In genomic region chr12:49368240-49368600, GRCh38 we compare ENCODE assay signal across 8 cellular contexts. TPM values are rescaled to one million over a fixed set of nuclear protein-coding genes. Genes with fewer than 3 reads are reported as not detected.
DNase-seq lines count a peak whose midpoint lies in the region; ATAC-seq, FAIRE-seq and TF ChIP-seq lines count a peak whose summit lies in the region.

No MANE protein-coding gene starts in this region.

- peaks cover 21% of the 10 kb centered on the region for H3K4me1 Mint-ChIP-seq in stimulated activated effector memory CD8-positive, alpha-beta T cell treated with anti-CD3 and anti-CD28 coated beads, Interleukin-12 subunit alpha, Interleukin-12 subunit beta, amount 100 ng/mL, for 72 hours

- no peaks in the 10 kb centered on the region for H3K9me3 ChIP-seq in gastroesophageal sphincter

- FAIRE-seq in RCC 7860 (lab: Jason Lieb, UNC) = no peak

- no peak for TF ChIP-seq POLR2A in gastroesophageal sphincter (IDR thresholded peaks at IDR 0.05)

- peak overlapping the region in 3 of 4 donors; percentile 94 to 98 (median 96) for H3K27ac ChIP-seq in gastroesophageal sphincter

- H3K36me3 Mint-ChIP-seq in stimulated activated effector memory CD8-positive, alpha-beta T cell treated with anti-CD3 and anti-CD28 coated beads, Interleukin-12 subunit alpha, Interleukin-12 subunit beta, amount 100 ng/mL, for 72 hours = peaks cover 9% of the 10 kb centered on the region

- peak; percentile 45 for DNase-seq in NCI-H526 treated with DMSO at 0.1 percent for 48 hours (lab: John Stamatoyannopoulos, UW)
- no peak for DNase-seq in NCI-H526 (lab: John Stamatoyannopoulos, UW)
- DNase-seq in stimulated activated effector memory CD8-positive, alpha-beta T cell treated with anti-CD3 and anti-CD28 coated beads, Interleukin-12 subunit alpha, Interleukin-12 subunit beta, amount 100 ng/mL, for 72 hours (ENCODE audit: low spot score in 2 of 2) = no peak
- DNase-seq in CD1c-positive myeloid dendritic cell (ENCODE audit: extremely low spot score) = no peak
- no peak for DNase-seq in RCC 7860 (ENCODE audit: low spot score)
- DNase-seq in left lobe of liver (ENCODE audit: low spot score) = no peak

- TF ChIP-seq EP300 in gastroesophageal sphincter (IDR thresholded peaks at IDR 0.05) = no peak

- H3K4me3 ChIP-seq in WI38 (ENCODE audit: low read depth, low read length) (peak overlapping the region; percentile 84), gastroesophageal sphincter (peak overlapping the region; percentile 64 to 90)

- peak overlapping the region; percentile 97 for H3K27ac Mint-ChIP-seq in stimulated activated effector memory CD8-positive, alpha-beta T cell treated with anti-CD3 and anti-CD28 coated beads, Interleukin-12 subunit alpha, Interleukin-12 subunit beta, amount 100 ng/mL, for 72 hours

- no peaks in the 10 kb centered on the region for H3K9me3 Mint-ChIP-seq in stimulated activated effector memory CD8-positive, alpha-beta T cell treated with anti-CD3 and anti-CD28 coated beads, Interleukin-12 subunit alpha, Interleukin-12 subunit beta, amount 100 ng/mL, for 72 hours

- ATAC-seq in gastroesophageal sphincter (no peak), left lobe of liver (no peak)
- ATAC-seq in stimulated activated effector memory CD8-positive, alpha-beta T cell treated with anti-CD3 and anti-CD28 coated beads, Interleukin-12 subunit alpha, Interleukin-12 subunit beta, amount 100 ng/mL, for 72 hours = no peak

- peaks cover 0 to 3% of the 10 kb centered on the region in 2 donors for H3K36me3 ChIP-seq in gastroesophageal sphincter

- WGBS in gastroesophageal sphincter (ENCODE audit: low coverage in 1 of 2), 2 donors = 7 to 15% methylated on average over 3 of the region's 3 CpGs

- H3K4me3 Mint-ChIP-seq in stimulated activated effector memory CD8-positive, alpha-beta T cell treated with anti-CD3 and anti-CD28 coated beads, Interleukin-12 subunit alpha, Interleukin-12 subunit beta, amount 100 ng/mL, for 72 hours = peak overlapping the region; percentile 72

- TF ChIP-seq CTCF in WI38 (IDR thresholded peaks at IDR 0.05; ENCODE audit: low read depth, low read length) = no peak
- no peak for TF ChIP-seq CTCF in gastroesophageal sphincter (IDR thresholded peaks at IDR 0.05)

- H3K4me1 ChIP-seq in gastroesophageal sphincter = peaks cover 0 to 34% (median 13%) of the 10 kb centered on the region in 3 donors

- no peaks in the 10 kb centered on the region for H3K27me3 ChIP-seq in gastroesophageal sphincter

RNA-seq across cellular contexts. Expression of gene SPATS2, which starts 1.0 kb away (rescaled TPM):
- total RNA-seq in gastroesophageal sphincter (10 to 100 TPM in 2 of 4 donors, 1 to 10 TPM in 2; 8.6 to 17.8 (median 9.5) TPM), left lobe of liver (5.9 TPM)

RNA-seq across cellular contexts. Expression of gene DNAJC22, which starts 21.5 kb away (rescaled TPM):
- total RNA-seq in gastroesophageal sphincter = under 1 TPM in 2 of 4 donors, not detected in 2; 0.08 to 0.40 TPM
- 42.3 TPM for total RNA-seq in left lobe of liver

RNA-seq across cellular contexts. Expression of gene C1QL4, which starts 31.2 kb away (rescaled TPM):
- not detected for total RNA-seq in gastroesophageal sphincter
- not detected for total RNA-seq in left lobe of liver

RNA-seq across cellular contexts. Expression of gene TROAP, which starts 45.2 kb away (rescaled TPM):
- under 1 TPM in 1 of 4 donors, not detected in 3; 0.22 TPM for total RNA-seq in gastroesophageal sphincter
- total RNA-seq in left lobe of liver = 0.48 TPM

Comparison
In these comparisons a context has a peak if more than half of its experiments do, and no peak if none do; other contexts are left out.
1. RNA of gene DNAJC22, which starts 21.5 kb away (total RNA-seq): 42.3 TPM in left lobe of liver (single experiment); 0.08 to 0.40 TPM in gastroesophageal sphincter; every median in the first group is over 10 times any median in the second.